In genomic region chr10:34295142-34295548, GRCh38 we compare ENCODE assay signal across 1 cellular context.
TF ChIP-seq lines count a peak whose summit lies in the region.

No MANE protein-coding gene starts in this region.

TF ChIP-seq in HepG2, 621 proteins besides CTCF, POLR2A, EP300 and RAD21 (continued from another document):
- TF ChIP-seq ZNF646 (CRISPR knock-in tag; IDR thresholded peaks at IDR 0.05) (no peak), ZNF460 (CRISPR knock-in tag; IDR thresholded peaks at IDR 0.05; ENCODE audit: borderline replicate concordance) (no peak), ZBTB37 (CRISPR knock-in tag; IDR thresholded peaks at IDR 0.05) (no peak), DMTF1 (CRISPR knock-in tag; IDR thresholded peaks at IDR 0.05) (no peak), ZNF577 (CRISPR knock-in tag; IDR thresholded peaks at IDR 0.05; ENCODE audit: borderline replicate concordance, low read depth) (no peak), ZNF558 (CRISPR knock-in tag; IDR thresholded peaks at IDR 0.05; ENCODE audit: borderline replicate concordance) (no peak), ZNF501 (CRISPR knock-in tag; IDR thresholded peaks at IDR 0.05) (no peak), CBFB (CRISPR knock-in tag; IDR thresholded peaks at IDR 0.05) (no peak), ZNF484 (CRISPR knock-in tag; IDR thresholded peaks at IDR 0.05; ENCODE audit: borderline replicate concordance, low read depth) (no peak), ZBTB34 (CRISPR knock-in tag; IDR thresholded peaks at IDR 0.05) (no peak), HDAC1 (CRISPR knock-in tag; IDR thresholded peaks at IDR 0.05) (no peak), ARID5B (CRISPR knock-in tag; IDR thresholded peaks at IDR 0.05) (no peak), PAXIP1 (CRISPR knock-in tag; conservative IDR thresholded peaks at IDR 0.05) (no peak), NFAT5 (CRISPR knock-in tag; IDR thresholded peaks at IDR 0.05) (no peak), HOXD1 (CRISPR knock-in tag; IDR thresholded peaks at IDR 0.05) (no peak), ZSCAN20 (CRISPR knock-in tag; IDR thresholded peaks at IDR 0.05; ENCODE audit: borderline replicate concordance) (no peak), NFE2L1 (CRISPR knock-in tag; IDR thresholded peaks at IDR 0.05; ENCODE audit: borderline replicate concordance) (no peak), POLR2G (IDR thresholded peaks at IDR 0.05; ENCODE audit: low read depth, low read length) (no peak)
